ENCODE assay signal across 14 cellular contexts in genomic region chrX:52750952-52751351, GRCh38. TPM values are rescaled to one million over a fixed set of nuclear protein-coding genes. Genes with fewer than 3 reads are reported as not detected.
"Had no signal": no experiment of that assay in that cellular context is flagged by ENCODE, and none has a peak within 500 bp of the region (broad histone marks: within the 10 kb centered on the region; RNA-seq: fewer than 3 reads in every experiment).

Gene SSX2B, plus strand, starts transcription at chrX:52751252. Its CDS starts 1,429 bp downstream, at chrX:52752681.

RNA-seq across cellular contexts. Expression of gene SSX2B, which starts in this region (rescaled TPM):
- total RNA-seq: stomach, subcutaneous adipose tissue, suprapubic skin, temporal lobe, thoracic aorta, tibial nerve, transverse colon, upper lobe of left lung, upper lobe of right lung, ureter, urinary bladder, uterus, vagina had no signal
- polyA plus RNA-seq: stomach, thymus, urinary bladder had no signal
